ENCODE assay signal across 10 cellular contexts in the genomic region with DNA sequence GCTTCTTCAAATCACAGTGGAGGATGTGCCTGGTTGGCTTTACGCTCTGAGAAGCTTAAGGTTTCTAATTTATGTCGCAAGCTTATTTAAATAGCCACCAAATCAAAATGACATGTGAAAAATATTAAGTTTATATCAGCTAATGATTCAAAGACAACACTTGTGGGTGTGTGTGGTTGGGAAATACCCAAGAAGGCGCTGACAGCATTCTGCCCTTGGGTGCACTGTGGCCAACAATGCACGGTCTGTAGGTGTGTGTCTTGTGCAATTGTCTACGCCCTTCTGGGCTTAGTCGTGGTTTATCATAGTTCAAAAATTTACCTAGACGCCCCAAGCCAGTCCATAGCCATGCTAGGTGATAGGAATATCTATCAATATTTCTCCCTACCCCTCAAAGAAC.
DNase-seq lines count a peak whose midpoint lies in the region; ATAC-seq and TF ChIP-seq lines count a peak whose summit lies in the region.
"Had no signal": no experiment of that assay in that cellular context is flagged by ENCODE, and none has a peak within 500 bp of the region (broad histone marks: within the 10 kb centered on the region; RNA-seq: fewer than 3 reads in every experiment).

No MANE protein-coding gene starts in this region.

- H3K27me3 Mint-ChIP-seq in HFFc6 (ENCODE audit: insufficient read depth), result no peaks in the 10 kb centered on the region; the same call in 1 of the 2 replicates

- H3K4me1 Mint-ChIP-seq in HFFc6 (ENCODE audit: low read depth), result peaks cover 18% of the 10 kb centered on the region

- ATAC-seq in HG03039 (IDR thresholded peaks at IDR 0.05; ENCODE audit: unreplicated experiment) (peak; percentile 89), upper lobe of right lung (peak; percentile 25), GM18873 (IDR thresholded peaks at IDR 0.05; ENCODE audit: low FRiP score, unreplicated experiment) (no peak)

- TF ChIP-seq CTCF in upper lobe of right lung (IDR thresholded peaks at IDR 0.05), result no peak
- no peak for TF ChIP-seq CTCF in HFFc6 (IDR thresholded peaks at IDR 0.05)

- H3K36me3 ChIP-seq in upper lobe of right lung, result no peaks in the 10 kb centered on the region

- H3K9me3 ChIP-seq in upper lobe of right lung, result no peaks in the 10 kb centered on the region

- no peak overlapping the region for H3K4me3 ChIP-seq in upper lobe of right lung

- H3K4me3 Mint-ChIP-seq in HFFc6, result no peak overlapping the region
- H3K4me3 Mint-ChIP-seq: nephron progenitor cell had no signal

- H3K27me3 ChIP-seq in upper lobe of right lung, result no peaks in the 10 kb centered on the region

- H3K9me3 Mint-ChIP-seq in HFFc6, result no peaks in the 10 kb centered on the region
- H3K9me3 Mint-ChIP-seq: nephron progenitor cell had no signal

- peaks cover 3% of the 10 kb centered on the region; the same call in 1 of the 2 replicates for H3K36me3 Mint-ChIP-seq in HFFc6 (ENCODE audit: low read depth)

- intact Hi-C loops in upper lobe of right lung (cut with DNase I), result no loop called here
- intact Hi-C loops in cardiac septum (cut with DNase I), result no loop called here

- peak; percentile 7 for DNase-seq in stimulated activated CD4-positive, alpha-beta T cell treated with anti-CD3 and anti-CD28 coated beads, Interleukin-1b, Interleukin-23, amount 100 ng/mL, for 48 hours
- DNase-seq in stimulated activated CD4-positive, alpha-beta T cell treated with anti-CD3 and anti-CD28 coated beads, Interleukin-4, amount 100 ng/mL, for 4 hours, result no peak
- DNase-seq in amniotic epithelial cell (ENCODE audit: low read depth) (peak; percentile 53), upper lobe of right lung (no peak), HFFc6 (no peak), cardiac septum (ENCODE audit: low spot score) (no peak)
- DNase-seq: HCEC 1CT, nephron progenitor cell had no signal

- no peak overlapping the region for H3K27ac Mint-ChIP-seq in HFFc6
- H3K27ac Mint-ChIP-seq: nephron progenitor cell had no signal

- H3K27ac ChIP-seq in upper lobe of right lung, result no peak overlapping the region

- no peaks in the 10 kb centered on the region for H3K4me1 ChIP-seq in upper lobe of right lung

Comparison
In these comparisons a context has a peak if more than half of its experiments do, and no peak if none do; other contexts are left out.
1. DNase-seq: peak in stimulated activated CD4-positive, alpha-beta T cell treated with anti-CD3 and anti-CD28 coated beads, Interleukin-1b, Interleukin-23, amount 100 ng/mL, for 48 hours (single experiment) and amniotic epithelial cell (single experiment); none in stimulated activated CD4-positive, alpha-beta T cell treated with anti-CD3 and anti-CD28 coated beads, Interleukin-4, amount 100 ng/mL, for 4 hours (0 of 2), upper lobe of right lung (single experiment), HFFc6 (single experiment) and cardiac septum (single experiment).